19 cellular contexts compared by ENCODE assay signal in genomic region chr5:142797420-142797819, GRCh38. TPM values are rescaled to one million over a fixed set of nuclear protein-coding genes. Genes with fewer than 3 reads are reported as not detected.
DNase-seq lines count a peak whose midpoint lies in the region; ATAC-seq and TF ChIP-seq lines count a peak whose summit lies in the region.
"Had no signal": no experiment of that assay in that cellular context is flagged by ENCODE, and none has a peak within 500 bp of the region (broad histone marks: within the 10 kb centered on the region; RNA-seq: fewer than 3 reads in every experiment).

No MANE protein-coding gene starts in this region.

- intact Hi-C loops in activated CD8-positive, alpha-beta T cell treated with anti-CD3 and anti-CD28 coated beads for 36 hours (cut with micrococcal nuclease) = no loop called here
- intact Hi-C loops in left lung (cut with DNase I) (no loop called here), upper lobe of right lung (cut with DNase I) (no loop called here)

- no peak for DNase-seq in activated naive CD4-positive, alpha-beta T cell (lab: John Stamatoyannopoulos, UW)
- DNase-seq in activated CD8-positive, alpha-beta T cell treated with anti-CD3 and anti-CD28 coated beads for 36 hours = no peak
- DNase-seq in left lung (no peak), upper lobe of right lung (no peak), DMS79 treated with DMSO at 0.1 percent for 48 hours (lab: John Stamatoyannopoulos, UW) (no peak)
- DNase-seq: ACHN; activated CD4-positive, alpha-beta T cell treated with anti-CD3 and anti-CD28 coated beads, Interleukin-2, amount 50 U/mL, for 1 hour; activated T-cell treated with anti-CD3 and anti-CD28 coated beads, Interleukin-2, amount 50 U/mL, for 48 hours; amniotic stem cell; CD4-positive, CD25-positive, alpha-beta regulatory T cell; midbrain; right lobe of liver; SK-N-SH; stimulated activated CD4-positive, alpha-beta T cell treated with anti-CD3 and anti-CD28 coated beads, Interleukin-1b, Interleukin-23, amount 100 ng/mL, for 48 hours; stomach had no signal

- peak overlapping the region; percentile 60 for H3K27ac Mint-ChIP-seq in activated naive CD4-positive, alpha-beta T cell treated with anti-CD3 and anti-CD28 coated beads, Interleukin-2, amount 50 U/mL, for 24 hours
- peak overlapping the region; percentile 2 for H3K27ac Mint-ChIP-seq in activated CD8-positive, alpha-beta T cell treated with anti-CD3 and anti-CD28 coated beads for 36 hours

- H3K36me3 ChIP-seq in left lung (no peaks in the 10 kb centered on the region), upper lobe of right lung (no peaks in the 10 kb centered on the region)
- H3K36me3 ChIP-seq: right lobe of liver, stomach had no signal

- H3K4me1 Mint-ChIP-seq in activated naive CD4-positive, alpha-beta T cell treated with anti-CD3 and anti-CD28 coated beads, Interleukin-2, amount 50 U/mL, for 24 hours = peaks cover 78% of the 10 kb centered on the region
- peaks cover 76% of the 10 kb centered on the region for H3K4me1 Mint-ChIP-seq in activated CD8-positive, alpha-beta T cell treated with anti-CD3 and anti-CD28 coated beads for 36 hours (ENCODE audit: low read depth)

- H3K4me3 ChIP-seq in left lung = no peak overlapping the region
- H3K4me3 ChIP-seq in upper lobe of right lung = no peak overlapping the region
- H3K4me3 ChIP-seq: right lobe of liver, stomach had no signal

- peak overlapping the region; percentile 58 to 97 for H3K27ac ChIP-seq in left lung
- peak overlapping the region; percentile 33 for H3K27ac ChIP-seq in upper lobe of right lung
- H3K27ac ChIP-seq: KMS-11 had no signal

- H3K9me3 Mint-ChIP-seq in activated naive CD4-positive, alpha-beta T cell treated with anti-CD3 and anti-CD28 coated beads, Interleukin-2, amount 50 U/mL, for 24 hours = no peaks in the 10 kb centered on the region
- H3K9me3 Mint-ChIP-seq in activated CD8-positive, alpha-beta T cell treated with anti-CD3 and anti-CD28 coated beads for 36 hours = no peaks in the 10 kb centered on the region
- H3K9me3 Mint-ChIP-seq: CD4-positive, CD25-positive, alpha-beta regulatory T cell had no signal

- no peak for ATAC-seq in activated CD8-positive, alpha-beta T cell treated with anti-CD3 and anti-CD28 coated beads for 36 hours
- no peak for ATAC-seq in left lung
- no peak for ATAC-seq in upper lobe of right lung
- ATAC-seq in HG02870 (IDR thresholded peaks at IDR 0.05; ENCODE audit: unreplicated experiment) = no peak
- ATAC-seq in GM19455 (IDR thresholded peaks at IDR 0.05; ENCODE audit: unreplicated experiment) = no peak

- peaks cover 0 to 83% of the 10 kb centered on the region in 2 donors for H3K4me1 ChIP-seq in left lung
- H3K4me1 ChIP-seq in upper lobe of right lung = peaks cover 20% of the 10 kb centered on the region

- POLR2A ChIA-PET in activated CD8-positive, alpha-beta T cell treated with anti-CD3 and anti-CD28 coated beads for 36 hours (lab: Charles Lee) = interaction anchor here (1.5 to 4.7 kb wide), 3 partner anchors 13 to 26 kb away, joined by 4 to 64 read pairs (median 35); partner anchors contain the start of gene ARHGAP26

- H3K27me3 ChIP-seq in left lung = no peaks in the 10 kb centered on the region
- H3K27me3 ChIP-seq in upper lobe of right lung = no peaks in the 10 kb centered on the region
- H3K27me3 ChIP-seq: right lobe of liver, stomach had no signal

- CTCF ChIA-PET in activated CD8-positive, alpha-beta T cell treated with anti-CD3 and anti-CD28 coated beads for 36 hours (lab: Charles Lee) = interaction anchor here (0.6 to 5.5 kb wide), 10 partner anchors 11 to 210 kb away, joined by 3 to 64 read pairs (median 4); partner anchors contain the start of gene ARHGAP26

- H3K36me3 Mint-ChIP-seq in activated naive CD4-positive, alpha-beta T cell treated with anti-CD3 and anti-CD28 coated beads, Interleukin-2, amount 50 U/mL, for 24 hours = peaks cover 2% of the 10 kb centered on the region
- peaks cover 2% of the 10 kb centered on the region for H3K36me3 Mint-ChIP-seq in activated CD8-positive, alpha-beta T cell treated with anti-CD3 and anti-CD28 coated beads for 36 hours (ENCODE audit: low read depth)
- H3K36me3 Mint-ChIP-seq: CD4-positive, CD25-positive, alpha-beta regulatory T cell had no signal

- H3K4me3 Mint-ChIP-seq in activated naive CD4-positive, alpha-beta T cell treated with anti-CD3 and anti-CD28 coated beads, Interleukin-2, amount 50 U/mL, for 24 hours = no peak overlapping the region
- no peak overlapping the region for H3K4me3 Mint-ChIP-seq in activated CD8-positive, alpha-beta T cell treated with anti-CD3 and anti-CD28 coated beads for 36 hours

- H3K27me3 Mint-ChIP-seq in activated naive CD4-positive, alpha-beta T cell treated with anti-CD3 and anti-CD28 coated beads, Interleukin-2, amount 50 U/mL, for 24 hours = no peaks in the 10 kb centered on the region
- no peaks in the 10 kb centered on the region for H3K27me3 Mint-ChIP-seq in activated CD8-positive, alpha-beta T cell treated with anti-CD3 and anti-CD28 coated beads for 36 hours
- H3K27me3 Mint-ChIP-seq: CD4-positive, CD25-positive, alpha-beta regulatory T cell had no signal

- TF ChIP-seq CTCF in activated CD8-positive, alpha-beta T cell treated with anti-CD3 and anti-CD28 coated beads for 36 hours (IDR thresholded peaks at IDR 0.05) = no peak
- no peak for TF ChIP-seq CTCF in left lung (IDR thresholded peaks at IDR 0.05)
- TF ChIP-seq CTCF in upper lobe of right lung (IDR thresholded peaks at IDR 0.05) = no peak

- H3K9me3 ChIP-seq in left lung = no peaks in the 10 kb centered on the region
- no peaks in the 10 kb centered on the region for H3K9me3 ChIP-seq in upper lobe of right lung
- H3K9me3 ChIP-seq: right lobe of liver, SK-N-SH, stomach had no signal

RNA-seq across cellular contexts. Expression of gene ARHGAP26, which starts 27.2 kb away (rescaled TPM):
- total RNA-seq in activated CD8-positive, alpha-beta T cell treated with anti-CD3 and anti-CD28 coated beads for 36 hours = 10 to 100 TPM; 12.7 to 18.0 TPM
- total RNA-seq in left lung (10 to 100 TPM; 25.6 to 61.9 TPM), upper lobe of right lung (35.4 TPM)
